20 cellular contexts compared by ENCODE assay signal in the genomic region with DNA sequence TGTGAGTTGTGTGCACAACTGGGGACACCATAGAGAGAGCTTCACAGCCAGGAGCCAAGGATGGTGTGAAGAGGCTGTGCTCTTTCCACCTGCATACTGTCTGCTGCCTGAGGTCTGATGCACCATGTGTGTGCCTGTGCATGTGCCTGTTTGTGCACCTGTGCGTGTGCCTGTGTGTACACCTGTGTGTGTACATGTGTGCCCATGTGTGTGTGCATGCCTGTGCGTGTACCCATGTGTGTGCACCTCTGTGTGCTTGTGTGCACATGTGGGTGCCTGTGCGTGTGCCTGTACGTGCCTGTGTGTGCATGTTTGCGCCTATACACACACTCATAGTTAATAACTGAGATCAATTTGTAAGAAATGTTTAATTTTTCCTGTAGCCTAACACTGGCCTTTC.
"Had no signal": no experiment of that assay in that cellular context is flagged by ENCODE, and none has a peak within 500 bp of the region (broad histone marks: within the 10 kb centered on the region; RNA-seq: fewer than 3 reads in every experiment).

No MANE protein-coding gene starts in this region.

- H3K9me3 ChIP-seq: pancreas, psoas muscle, right atrium auricular region, thyroid gland had no signal

- H3K4me3 Mint-ChIP-seq: activated T-cell treated with anti-CD3 and anti-CD28 coated beads, Interleukin-2, amount 50 U/mL, for 24 hours; memory B cell; naive B cell; stimulated activated naive CD8-positive, alpha-beta T cell treated with anti-CD3 and anti-CD28 coated beads, Interleukin-15, Interleukin-2, amounts not matched to agents 100 ng/mL and 50 ng/mL, for 24 hours; WTC11 had no signal

- H3K27ac ChIP-seq: heart right ventricle, pancreas, psoas muscle, right atrium auricular region, spleen, thyroid gland had no signal

- DNase-seq: activated naive CD4-positive, alpha-beta T cell; activated T-cell treated with anti-CD3 and anti-CD28 coated beads, Interleukin-2, amount 50 U/mL, for 24 hours; amygdala; foreskin fibroblast; islet precursor cell; naive B cell; pancreas; spleen; stimulated activated CD4-positive, alpha-beta T cell treated with anti-CD3 and anti-CD28 coated beads, Interleukin-4, amount 100 ng/mL, for 24 hours; substantia nigra; T-helper 1 cell; T-helper 9 cell; thyroid gland had no signal

- H3K4me3 ChIP-seq: heart right ventricle, pancreas, psoas muscle, right atrium auricular region, spleen, thyroid gland had no signal

- H3K27ac Mint-ChIP-seq: activated T-helper 2 cell treated with anti-CD3 and anti-CD28 coated beads, Interferon-gamma antibody, Interleukin-2, Interleukin-4, amounts not matched to agents 10 μg/mL and 5 μg/mL and 100 μg/mL, durations not matched to agents 14 hours and 24 hours and 36 hours; memory B cell; stimulated activated naive CD8-positive, alpha-beta T cell treated with anti-CD3 and anti-CD28 coated beads, Interleukin-15, Interleukin-2, amounts not matched to agents 100 ng/mL and 50 ng/mL, for 24 hours; WTC11 had no signal

- H3K4me1 Mint-ChIP-seq: memory B cell, naive B cell had no signal

- H3K4me1 ChIP-seq: pancreas had no signal

- H3K27me3 ChIP-seq: heart right ventricle, pancreas, right atrium auricular region, spleen, thyroid gland had no signal

- H3K27me3 Mint-ChIP-seq: activated T-cell treated with anti-CD3 and anti-CD28 coated beads, Interleukin-2, amount 50 U/mL, for 24 hours; memory B cell; naive B cell; stimulated activated naive CD8-positive, alpha-beta T cell treated with anti-CD3 and anti-CD28 coated beads, Interleukin-15, Interleukin-2, amounts not matched to agents 100 ng/mL and 50 ng/mL, for 24 hours had no signal

- H3K36me3 ChIP-seq: pancreas had no signal

- ATAC-seq: WTC11 had no signal

- H3K9me3 Mint-ChIP-seq: activated T-cell treated with anti-CD3 and anti-CD28 coated beads, Interleukin-2, amount 50 U/mL, for 24 hours; stimulated activated naive CD8-positive, alpha-beta T cell treated with anti-CD3 and anti-CD28 coated beads, Interleukin-15, Interleukin-2, amounts not matched to agents 100 ng/mL and 50 ng/mL, for 24 hours had no signal
